In the genomic region with DNA sequence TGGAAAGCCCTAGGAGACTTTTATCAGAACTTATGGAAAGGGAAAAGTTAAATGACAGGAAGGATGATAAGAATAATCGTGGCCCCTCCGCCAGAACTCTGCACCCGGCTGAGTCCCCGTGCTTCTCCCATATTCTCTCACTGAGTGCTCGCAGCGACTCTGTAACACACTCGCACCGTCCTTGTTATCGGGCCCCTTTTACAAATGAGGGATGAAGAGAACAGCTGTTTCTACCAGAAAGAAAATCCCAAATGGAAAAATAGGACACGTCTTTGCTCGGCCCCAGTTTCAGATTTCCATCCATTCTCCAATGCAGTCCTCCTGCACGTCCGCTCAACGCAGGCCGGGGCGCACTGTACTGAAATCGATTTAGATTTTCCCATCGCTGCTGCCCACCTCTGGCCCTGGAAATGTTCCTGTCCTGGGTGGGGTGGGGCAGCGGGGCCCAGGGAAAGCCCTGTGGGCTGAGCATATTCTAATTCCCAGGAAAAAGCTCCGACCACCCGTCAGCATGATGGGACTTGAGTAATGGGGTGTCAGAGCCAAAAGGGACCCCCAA, we compare ENCODE assay signal across 17 cellular contexts.
A peak's percentile ranks its signal among the peaks of the same experiment; 100 is the strongest.
DNase-seq lines count a peak whose midpoint lies in the region; ATAC-seq and TF ChIP-seq lines count a peak whose summit lies in the region.
"Had no signal": no experiment of that assay in that cellular context is flagged by ENCODE, and none has a peak within 500 bp of the region (broad histone marks: within the 10 kb centered on the region; RNA-seq: fewer than 3 reads in every experiment).

No MANE protein-coding gene starts in this region.

- WGBS in hepatocyte (ENCODE audit: low lambda C conversion rate, missing lambda C conversion rate) = 78% methylated on average over 21 of the region's 21 CpGs
- WGBS in suprapubic skin = 79% methylated on average over 21 of the region's 21 CpGs
- WGBS in psoas muscle, 3 donors = 35 to 46% (median 45%) methylated on average over 21 of the region's 21 CpGs

- no peak overlapping the region for H3K4me3 ChIP-seq in hepatocyte
- H3K4me3 ChIP-seq in neural cell (ENCODE audit: low read length) = no peak overlapping the region
- H3K4me3 ChIP-seq in suprapubic skin = no peak overlapping the region
- H3K4me3 ChIP-seq in psoas muscle = no peak overlapping the region
- H3K4me3 ChIP-seq: A549, GM12878 had no signal

- intact Hi-C loops in cardiac septum (cut with DNase I) = no loop called here
- intact Hi-C loops in left ventricle myocardium superior (cut with micrococcal nuclease) = no loop called here
- intact Hi-C loops in psoas muscle (cut with DNase I) = no loop called here

- H3K4me2 ChIP-seq in hepatocyte (peak overlapping the region; percentile 63), neural cell (ENCODE audit: low read length) (no peak overlapping the region)
- H3K4me2 ChIP-seq: A549 had no signal

- H3K79me2 ChIP-seq in hepatocyte (no peaks in the 10 kb centered on the region), neural cell (replicated peaks; ENCODE audit: insufficient read depth, low read length) (no peaks in the 10 kb centered on the region)

- DNase-seq in cardiac septum (ENCODE audit: low spot score) (peak; percentile 68), left ventricle myocardium superior (no peak), hepatocyte (ENCODE audit: low spot score) (no peak), suprapubic skin (ENCODE audit: low spot score in 2 of 2) (peak; percentile 27 to 44), psoas muscle (no peak), AG08395 (ENCODE audit: low spot score) (no peak), NCI-H1930 (lab: John Stamatoyannopoulos, UW) (no peak)
- DNase-seq: DMS 273 treated with DMSO at 0.1 percent for 48 hours; GDM1; KBM-7; MV-4-11; NCI-H187 treated with DMSO at 0.1 percent for 48 hours; NCI-H526 treated with DMSO at 0.1 percent for 48 hours; NK-92 treated with Interleukin-12 subunit alpha and Interleukin-12 subunit beta, amount 100 ng/mL, for 24 hours had no signal

- no peaks in the 10 kb centered on the region for H3K9me3 ChIP-seq in hepatocyte (ENCODE audit: low read depth)
- H3K9me3 ChIP-seq in neural cell (ENCODE audit: low read length) = no peaks in the 10 kb centered on the region
- no peaks in the 10 kb centered on the region for H3K9me3 ChIP-seq in suprapubic skin
- H3K9me3 ChIP-seq in psoas muscle = no peaks in the 10 kb centered on the region
- H3K9me3 ChIP-seq: A549 had no signal

- no peak for ATAC-seq in left ventricle myocardium superior
- ATAC-seq in psoas muscle = no peak
- ATAC-seq: GM12878 had no signal

- TF ChIP-seq CTCF in hepatocyte (IDR thresholded peaks at IDR 0.05; ENCODE audit: poor library complexity) (no peak), neural cell (IDR thresholded peaks at IDR 0.05; ENCODE audit: poor library complexity, severe bottlenecking) (no peak), suprapubic skin (IDR thresholded peaks at IDR 0.05) (no peak), psoas muscle (IDR thresholded peaks at IDR 0.05) (no peak)

- TF ChIP-seq EP300 in neural cell (conservative IDR thresholded peaks at IDR 0.05; ENCODE audit: poor library complexity, severe bottlenecking) (no peak), suprapubic skin (IDR thresholded peaks at IDR 0.05) (no peak)

- H3K27ac ChIP-seq in hepatocyte (no peak overlapping the region), neural cell (ENCODE audit: low read length) (peak overlapping the region; percentile 17), suprapubic skin (no peak overlapping the region), psoas muscle (no peak overlapping the region)
- H3K27ac ChIP-seq: A549 had no signal

- H3K9me2 ChIP-seq in hepatocyte (replicated peaks; ENCODE audit: insufficient read depth) = no peaks in the 10 kb centered on the region
- H3K9me2 ChIP-seq in neural cell (ENCODE audit: insufficient read depth, low read length) = no peaks in the 10 kb centered on the region

- TF ChIP-seq RAD21 in neural cell (conservative IDR thresholded peaks at IDR 0.05) = no peak

- no peaks in the 10 kb centered on the region for H3K4me1 ChIP-seq in hepatocyte (ENCODE audit: insufficient read depth)
- H3K4me1 ChIP-seq in suprapubic skin = no peaks in the 10 kb centered on the region
- H3K4me1 ChIP-seq in psoas muscle = no peaks in the 10 kb centered on the region
- H3K4me1 ChIP-seq: A549 had no signal

- H4K20me1 ChIP-seq in hepatocyte (ENCODE audit: insufficient read depth, poor library complexity, severe bottlenecking) (no peaks in the 10 kb centered on the region), neural cell (ENCODE audit: insufficient read depth) (no peaks in the 10 kb centered on the region)

- H3F3A ChIP-seq in neural cell (ENCODE audit: insufficient read depth, low read length, poor library complexity, severe bottlenecking) = no peaks in the 10 kb centered on the region

- no peak for TF ChIP-seq POLR2A in suprapubic skin (IDR thresholded peaks at IDR 0.05)

- H3K9ac ChIP-seq in neural cell (ENCODE audit: low read length) = no peak overlapping the region

- no peaks in the 10 kb centered on the region for H3K36me3 ChIP-seq in hepatocyte (replicated peaks; ENCODE audit: insufficient read depth, low read depth)
- H3K36me3 ChIP-seq in neural cell (ENCODE audit: insufficient read depth, low read length) = no peaks in the 10 kb centered on the region
- no peaks in the 10 kb centered on the region for H3K36me3 ChIP-seq in suprapubic skin
- H3K36me3 ChIP-seq in psoas muscle (ENCODE audit: insufficient read depth in 1 of 2, low read depth in 1 of 2) = no peaks in the 10 kb centered on the region

- H3K27me3 ChIP-seq in hepatocyte = no peaks in the 10 kb centered on the region
- no peaks in the 10 kb centered on the region for H3K27me3 ChIP-seq in neural cell (ENCODE audit: insufficient read depth, low read depth, low read length)
- peaks cover 12% of the 10 kb centered on the region for H3K27me3 ChIP-seq in suprapubic skin
- peaks cover 0 to 17% (median 2%) of the 10 kb centered on the region in 3 donors for H3K27me3 ChIP-seq in psoas muscle (ENCODE audit: insufficient read depth in 3 of 3, low read length in 2 of 3)

- H2AFZ ChIP-seq in hepatocyte (no peak overlapping the region), neural cell (ENCODE audit: low read depth, low read length) (no peak overlapping the region)

TF ChIP-seq in neural cell, 6 proteins besides CTCF, POLR2A, EP300 and RAD21:
- no peak for TF ChIP-seq POLR2AphosphoS5 (IDR thresholded peaks at IDR 0.05)
- TF ChIP-seq REST (IDR thresholded peaks at IDR 0.05; ENCODE audit: borderline replicate concordance) = no peak
- no peak for TF ChIP-seq EZH2 (IDR thresholded peaks at IDR 0.05; ENCODE audit: borderline replicate concordance, insufficient read depth, low read length, poor library complexity, severe bottlenecking)
- no peak for TF ChIP-seq TAF1 (IDR thresholded peaks at IDR 0.05; ENCODE audit: low read depth)
- no peak for TF ChIP-seq MXI1 (conservative IDR thresholded peaks at IDR 0.05; ENCODE audit: poor library complexity, severe bottlenecking)
- no peak for TF ChIP-seq SMC3 (conservative IDR thresholded peaks at IDR 0.05; ENCODE audit: poor library complexity)

Comparison
In these comparisons a context has a peak if more than half of its experiments do, and no peak if none do; other contexts are left out.
1. DNase-seq: peak in cardiac septum (single experiment) and suprapubic skin (2 of 2); none in left ventricle myocardium superior (single experiment), hepatocyte (single experiment), psoas muscle (0 of 2), AG08395 (single experiment) and NCI-H1930 (0 of 2).